ENCODE assay signal across 25 cellular contexts in the genomic region with DNA sequence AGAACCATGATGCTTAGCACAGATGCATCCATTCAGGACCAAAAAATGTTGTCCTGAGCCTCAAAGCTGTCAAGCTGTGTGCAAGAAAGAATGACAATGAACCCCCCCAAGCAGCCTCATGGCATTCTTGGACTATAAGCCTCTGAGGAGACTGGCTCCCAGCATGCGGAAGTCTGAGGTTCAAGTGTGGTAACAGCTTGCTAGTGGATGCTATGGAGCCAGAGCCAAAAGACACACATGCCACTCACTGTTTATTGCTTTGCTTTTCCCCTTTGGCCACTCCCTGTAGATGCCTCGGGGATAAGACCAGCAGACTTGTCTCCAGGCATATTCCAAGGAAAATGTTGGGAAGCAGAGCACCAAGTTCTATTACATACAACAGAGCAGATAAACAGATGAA. TPM values are rescaled to one million over a fixed set of nuclear protein-coding genes. Genes with fewer than 3 reads are reported as not detected.
DNase-seq lines count a peak whose midpoint lies in the region; ATAC-seq and TF ChIP-seq lines count a peak whose summit lies in the region.
"Had no signal": no experiment of that assay in that cellular context is flagged by ENCODE, and none has a peak within 500 bp of the region (broad histone marks: within the 10 kb centered on the region; RNA-seq: fewer than 3 reads in every experiment).

No MANE protein-coding gene starts in this region.

- H2AFZ ChIP-seq in GM23338 (peak overlapping the region; percentile 18; the same call in 1 of the 2 replicates), neural progenitor cell (replicated peaks) (no peak overlapping the region)
- H2AFZ ChIP-seq: parathyroid adenoma had no signal

- H3K4me3 ChIP-seq in BJ (ENCODE audit: low read depth, low read length) (no peak overlapping the region), GM23338 (no peak overlapping the region), neural progenitor cell (no peak overlapping the region)
- H3K4me3 ChIP-seq: tibial artery had no signal

- peaks cover 22% of the 10 kb centered on the region for H3K4me1 Mint-ChIP-seq in GM23338
- H3K4me1 Mint-ChIP-seq in endothelial cell (ENCODE audit: unreplicated experiment) = peaks cover 72% of the 10 kb centered on the region
- H3K4me1 Mint-ChIP-seq in naive B cell = peaks cover 48 to 62% (median 57%) of the 10 kb centered on the region in 3 donors
- no peaks in the 10 kb centered on the region for H3K4me1 Mint-ChIP-seq in chondrocyte (ENCODE audit: low read depth)
- peaks cover 17% of the 10 kb centered on the region for H3K4me1 Mint-ChIP-seq in neural progenitor cell

- H4K20me1 ChIP-seq in GM23338 (replicated peaks; ENCODE audit: insufficient read depth) (no peaks in the 10 kb centered on the region), neural progenitor cell (ENCODE audit: low read depth) (no peaks in the 10 kb centered on the region)

- no peak overlapping the region for H3K4me3 Mint-ChIP-seq in GM23338
- no peak overlapping the region for H3K4me3 Mint-ChIP-seq in endothelial cell (ENCODE audit: unreplicated experiment)
- peak overlapping the region in 5 of 8 donors; percentile 3 to 85 (median 11) for H3K4me3 Mint-ChIP-seq in naive B cell
- H3K4me3 Mint-ChIP-seq in chondrocyte (ENCODE audit: unreplicated experiment) = no peak overlapping the region
- H3K4me3 Mint-ChIP-seq in neural progenitor cell = no peak overlapping the region
- H3K4me3 Mint-ChIP-seq: endodermal cell; stimulated activated naive B cell treated with anti-CD40 and anti-IgM and Interleukin-4, amounts not matched to agents 10 μg/mL and 1 μg/mL and 100 μg/mL, for 72 hours had no signal

- no peak overlapping the region for H3K27ac Mint-ChIP-seq in GM23338
- peak overlapping the region; percentile 100 for H3K27ac Mint-ChIP-seq in endothelial cell (ENCODE audit: unreplicated experiment)
- peak overlapping the region in 1 of 6 donors; percentile 34 for H3K27ac Mint-ChIP-seq in naive B cell
- no peak overlapping the region for H3K27ac Mint-ChIP-seq in chondrocyte (ENCODE audit: unreplicated experiment)
- no peak overlapping the region for H3K27ac Mint-ChIP-seq in neural progenitor cell
- H3K27ac Mint-ChIP-seq: endodermal cell; IgD-negative memory B cell; stimulated activated naive B cell treated with anti-CD40 and anti-IgM and Interleukin-4, amounts not matched to agents 10 μg/mL and 1 μg/mL and 100 μg/mL, for 72 hours had no signal

- CTCF ChIA-PET in BJ (lab: Yijun Ruan, JAX) = interaction anchor here (1.9 kb wide), 1 partner anchor 287 kb away, joined by 4 read pairs; no protein-coding TSS in a partner anchor

- H3K36me3 ChIP-seq in BJ (ENCODE audit: control insufficient read depth, insufficient read depth, low read length) = no peaks in the 10 kb centered on the region
- H3K36me3 ChIP-seq in GM23338 (ENCODE audit: insufficient read depth) = no peaks in the 10 kb centered on the region
- no peaks in the 10 kb centered on the region for H3K36me3 ChIP-seq in neural progenitor cell
- H3K36me3 ChIP-seq: tibial artery had no signal

- H3K4me2 ChIP-seq in GM23338 (no peak overlapping the region), neural progenitor cell (no peak overlapping the region)

- H3K27me3 ChIP-seq in BJ (ENCODE audit: control insufficient read depth, insufficient read depth, low read length) = peaks cover 9% of the 10 kb centered on the region
- no peaks in the 10 kb centered on the region for H3K27me3 ChIP-seq in GM23338 (ENCODE audit: insufficient read depth)
- no peaks in the 10 kb centered on the region for H3K27me3 ChIP-seq in neural progenitor cell
- H3K27me3 ChIP-seq: tibial artery had no signal

- H3K27ac ChIP-seq in GM23338 (ENCODE audit: low read depth) (no peak overlapping the region), neural progenitor cell (no peak overlapping the region)
- H3K27ac ChIP-seq: parathyroid adenoma, tibial artery had no signal

- no peaks in the 10 kb centered on the region for H3F3A ChIP-seq in GM23338 (replicated peaks; ENCODE audit: low read depth)
- no peaks in the 10 kb centered on the region for H3F3A ChIP-seq in neural progenitor cell (ENCODE audit: low read depth)

- POLR2A ChIA-PET in BJ (lab: Charles Lee) = no interaction called here

- H3K9me3 ChIP-seq in neural progenitor cell (ENCODE audit: low read depth) = no peaks in the 10 kb centered on the region
- H3K9me3 ChIP-seq: tibial artery had no signal

- no peak overlapping the region for H3K9ac ChIP-seq in neural progenitor cell
- H3K9ac ChIP-seq: parathyroid adenoma had no signal

- H3K4me1 ChIP-seq in GM23338 (ENCODE audit: insufficient read depth) = no peaks in the 10 kb centered on the region; the same call in 1 of the 2 replicates
- H3K4me1 ChIP-seq in neural progenitor cell = peaks cover 15% of the 10 kb centered on the region
- H3K4me1 ChIP-seq: parathyroid adenoma, tibial artery had no signal

- ATAC-seq in GM23338 (peak; percentile 52; the same call in 2 of the 3 replicates), naive B cell (ENCODE audit: low read depth in 2 of 2) (no peak)
- ATAC-seq: naive thymus-derived CD8-positive, alpha-beta T cell; stimulated activated naive B cell treated with anti-CD40 and anti-IgM and Interleukin-4, amounts not matched to agents 10 μg/mL and 1 μg/mL and 100 μg/mL, for 72 hours had no signal

- DNase-seq in BJ (ENCODE audit: low read depth) = peak; percentile 66
- no peak for DNase-seq in GM23338 (ENCODE audit: low spot score)
- DNase-seq in endothelial cell (ENCODE audit: low spot score) = no peak
- DNase-seq in naive B cell = no peak
- no peak for DNase-seq in chondrocyte (ENCODE audit: low spot score)
- DNase-seq in neural progenitor cell (ENCODE audit: low spot score) = no peak
- no peak for DNase-seq in NCI-H226
- no peak for DNase-seq in SW 1271 (lab: John Stamatoyannopoulos, UW)
- DNase-seq: activated CD4-positive, alpha-beta T cell treated with anti-CD3 and anti-CD28 coated beads for 48 hours; activated naive CD4-positive, alpha-beta T cell treated with anti-CD3 and anti-CD28 coated beads, Interleukin-2, amount 50 U/mL, for 16 hours; aorta; COR-L47; endodermal cell; islet precursor cell; mesenchymal stem cell; naive thymus-derived CD8-positive, alpha-beta T cell; NCI-H146; NCI-H2171 treated with DMSO at 0.1 percent for 48 hours; NCI-H82; SIG-M5; stimulated activated naive B cell treated with anti-CD40 and anti-IgM and Interleukin-4, amounts not matched to agents 10 μg/mL and 1 μg/mL and 100 μg/mL, for 72 hours; T-helper 1 cell; tibial artery had no signal

- TF ChIP-seq CTCF in BJ (IDR thresholded peaks at IDR 0.05; ENCODE audit: insufficient read depth, low read depth, low read length) (no peak), GM23338 (conservative IDR thresholded peaks at IDR 0.05; ENCODE audit: low read depth in 2 of 2) (no peak), endothelial cell (IDR thresholded peaks at IDR 0.05; ENCODE audit: unreplicated experiment) (no peak), chondrocyte (IDR thresholded peaks at IDR 0.05) (no peak), neural progenitor cell (IDR thresholded peaks at IDR 0.05) (no peak)

- peaks cover 14% of the 10 kb centered on the region for H3K9me2 ChIP-seq in GM23338 (ENCODE audit: insufficient read depth)

- H3K27me3 Mint-ChIP-seq in GM23338 (ENCODE audit: insufficient read depth, low read depth, poor library complexity) (peaks cover 4% of the 10 kb centered on the region), endothelial cell (ENCODE audit: unreplicated experiment) (peaks cover 13% of the 10 kb centered on the region), naive B cell (peaks cover 0 to 7% (median 0%) of the 10 kb centered on the region in 3 donors), chondrocyte (ENCODE audit: low read depth) (peaks cover 39% of the 10 kb centered on the region), neural progenitor cell (ENCODE audit: insufficient read depth, low read depth) (peaks cover 3% of the 10 kb centered on the region)
- H3K27me3 Mint-ChIP-seq: naive thymus-derived CD8-positive, alpha-beta T cell had no signal

- H3K9me3 Mint-ChIP-seq in GM23338 (peaks cover 6% of the 10 kb centered on the region; the same call in 1 of the 3 replicates), endothelial cell (ENCODE audit: unreplicated experiment) (peaks cover 6% of the 10 kb centered on the region), naive B cell (peaks cover 0 to 4% (median 0%) of the 10 kb centered on the region in 7 donors), chondrocyte (ENCODE audit: low read depth) (no peaks in the 10 kb centered on the region), neural progenitor cell (peaks cover 5% of the 10 kb centered on the region)
- H3K9me3 Mint-ChIP-seq: endodermal cell had no signal

- H3K36me3 Mint-ChIP-seq in GM23338 (ENCODE audit: low read depth) = no peaks in the 10 kb centered on the region
- H3K36me3 Mint-ChIP-seq in endothelial cell (ENCODE audit: low read depth, unreplicated experiment) = peaks cover 6% of the 10 kb centered on the region
- peaks cover 0 to 7% of the 10 kb centered on the region in 2 donors for H3K36me3 Mint-ChIP-seq in naive B cell
- H3K36me3 Mint-ChIP-seq in chondrocyte (ENCODE audit: low read depth) = no peaks in the 10 kb centered on the region
- H3K36me3 Mint-ChIP-seq in neural progenitor cell = no peaks in the 10 kb centered on the region
- H3K36me3 Mint-ChIP-seq: stimulated activated naive B cell treated with anti-CD40 and anti-IgM and Interleukin-4, amounts not matched to agents 10 μg/mL and 1 μg/mL and 100 μg/mL, for 72 hours had no signal

- H3K79me2 ChIP-seq in GM23338 (replicated peaks; ENCODE audit: insufficient read depth) (no peaks in the 10 kb centered on the region), neural progenitor cell (ENCODE audit: low read depth) (no peaks in the 10 kb centered on the region)
- H3K79me2 ChIP-seq: parathyroid adenoma had no signal

TF ChIP-seq in GM23338, 12 proteins besides CTCF, POLR2A, EP300 and RAD21 (continues in another document):
- no peak for TF ChIP-seq NANOG (IDR thresholded peaks at IDR 0.05; ENCODE audit: borderline replicate concordance)
- no peak for TF ChIP-seq POLR2AphosphoS5 (IDR thresholded peaks at IDR 0.05; ENCODE audit: low read depth)
- no peak for TF ChIP-seq ZNF331 (CRISPR knock-in tag; IDR thresholded peaks at IDR 0.05; ENCODE audit: low read depth)
- TF ChIP-seq STAT1 (IDR thresholded peaks at IDR 0.05; ENCODE audit: unreplicated experiment) = no peak
- TF ChIP-seq JUNB (IDR thresholded peaks at IDR 0.05; ENCODE audit: unreplicated experiment) = no peak
- no peak for TF ChIP-seq EZH2 (IDR thresholded peaks at IDR 0.05; ENCODE audit: low read depth, unreplicated experiment)

RNA-seq across cellular contexts. Expression of a gene that starts 38.1 kb away (rescaled TPM):
- 11.5 and 13.6 TPM in 2 replicates for polyA plus RNA-seq in BJ (2011; rRNA removed)
- polyA minus RNA-seq in BJ (2011; rRNA and poly(A)+ RNA removed) = 23.6 and 32.7 TPM in 2 replicates
- total RNA-seq in GM23338 (2014; rRNA removed; shearing (Covaris generic)) = 16.9 and 18.8 TPM in 2 replicates
- 5.5 and 6.8 TPM in 2 replicates for polyA plus RNA-seq in GM23338 (2016; fragmentation: Nextera tagmentation; extraction: Ambion mirVana)
- total RNA-seq in endothelial cell (ENCODE audit: unreplicated experiment) = 139 TPM
- polyA plus RNA-seq in naive B cell (ENCODE audit: low read depth in 6 of 6) = 10 to 100 TPM; 14.3 to 52.3 (median 38.0) TPM
- total RNA-seq in chondrocyte = 16.0 to 20.3 TPM (median 18.1 TPM) in 3 replicates
- 25.2 and 26.1 TPM in 2 replicates for total RNA-seq in neural progenitor cell (ENCODE audit: low replicate concordance)

Comparison
In these comparisons a context has a peak if more than half of its experiments do, and no peak if none do; other contexts are left out.
1. H3K4me3 Mint-ChIP-seq: peak in naive B cell (5 of 8); none in GM23338 (single experiment), endothelial cell (single experiment), chondrocyte (single experiment) and neural progenitor cell (single experiment).